Comparison of ENCODE assay signal across 24 cellular contexts in genomic region chr4:74292111-74292870, GRCh38. TPM values are rescaled to one million over a fixed set of nuclear protein-coding genes. Genes with fewer than 3 reads are reported as not detected.
"Had no signal": no experiment of that assay in that cellular context is flagged by ENCODE, and none has a peak within 500 bp of the region (broad histone marks: within the 10 kb centered on the region; RNA-seq: fewer than 3 reads in every experiment).

No MANE protein-coding gene starts in this region.

- H3K36me3 ChIP-seq: spleen, thoracic aorta had no signal

- H3K4me1 ChIP-seq: sigmoid colon, spleen had no signal

- H3K27ac ChIP-seq: sigmoid colon, spleen, thoracic aorta had no signal

- H3K27me3 Mint-ChIP-seq: activated B cell treated with CpG ODN at 0.5 μM for 24 hours; activated CD4-positive, alpha-beta T cell treated with anti-CD3 and anti-CD28 coated beads for 36 hours; activated naive CD4-positive, alpha-beta T cell treated with anti-CD3 and anti-CD28 coated beads, Interleukin-2, amount 10 ng/mL, durations not matched to agents 7 days and 5 days; T-helper 17 cell had no signal

- H3K9me3 ChIP-seq: sigmoid colon, thoracic aorta had no signal

- H3K36me3 Mint-ChIP-seq: activated naive CD4-positive, alpha-beta T cell treated with anti-CD3 and anti-CD28 coated beads, Interleukin-2, amount 10 ng/mL, durations not matched to agents 7 days and 5 days had no signal

- H3K27ac Mint-ChIP-seq: activated B cell treated with CpG ODN at 0.5 μM for 24 hours; activated CD4-positive, alpha-beta T cell treated with anti-CD3 and anti-CD28 coated beads for 36 hours; activated naive CD4-positive, alpha-beta T cell treated with anti-CD3 and anti-CD28 coated beads, Interleukin-2, amount 10 ng/mL, durations not matched to agents 7 days and 5 days; nephron progenitor cell; T-helper 17 cell had no signal

- H3K27me3 ChIP-seq: sigmoid colon, spleen had no signal

- H3K4me1 Mint-ChIP-seq: activated B cell treated with CpG ODN at 0.5 μM for 24 hours; activated CD4-positive, alpha-beta T cell treated with anti-CD3 and anti-CD28 coated beads for 36 hours; activated naive CD4-positive, alpha-beta T cell treated with anti-CD3 and anti-CD28 coated beads, Interleukin-2, amount 10 ng/mL, durations not matched to agents 7 days and 5 days; nephron progenitor cell; T-helper 17 cell had no signal

- H3K4me3 Mint-ChIP-seq: activated B cell treated with CpG ODN at 0.5 μM for 24 hours; activated CD4-positive, alpha-beta T cell treated with anti-CD3 and anti-CD28 coated beads for 36 hours; activated naive CD4-positive, alpha-beta T cell treated with anti-CD3 and anti-CD28 coated beads, Interleukin-2, amount 10 ng/mL, durations not matched to agents 7 days and 5 days; activated T-cell treated with anti-CD3 and anti-CD28 coated beads, Interleukin-2, amount 50 U/mL, for 4 hours; nephron progenitor cell; T-helper 17 cell had no signal

- H3K9me3 Mint-ChIP-seq: activated B cell treated with CpG ODN at 0.5 μM for 24 hours; activated naive CD4-positive, alpha-beta T cell treated with anti-CD3 and anti-CD28 coated beads, Interleukin-2, amount 10 ng/mL, durations not matched to agents 7 days and 5 days; activated T-cell treated with anti-CD3 and anti-CD28 coated beads, Interleukin-2, amount 50 U/mL, for 4 hours; nephron progenitor cell had no signal

- H3K4me3 ChIP-seq: sigmoid colon, spleen, thoracic aorta had no signal

- DNase-seq: activated B cell treated with CpG ODN at 0.5 μM for 24 hours; activated CD4-positive, alpha-beta T cell treated with anti-CD3 and anti-CD28 coated beads for 36 hours; activated CD4-positive, alpha-beta T cell treated with anti-CD3 and anti-CD28 coated beads, Interleukin-2, amount 50 U/mL, for 48 hours; activated CD8-positive, alpha-beta memory T cell treated with anti-CD3 and anti-CD28 coated beads, Interleukin-2, amount 50 U/mL, for 48 hours; activated effector memory CD4-positive, alpha-beta T cell treated with Interleukin-2 at 50 U/mL for 16 hours; activated naive CD4-positive, alpha-beta T cell treated with anti-CD3 and anti-CD28 coated beads, Interleukin-2, amount 10 ng/mL, durations not matched to agents 7 days and 5 days; activated T-cell treated with anti-CD3 and anti-CD28 coated beads, Interleukin-2, amount 50 U/mL, for 4 hours; amygdala; caudate nucleus; dermis blood vessel endothelial cell; effector CD8-positive, alpha-beta T cell; foreskin melanocyte; left ventricle myocardium superior; nephron progenitor cell; nucleus accumbens; retina; sigmoid colon; spleen; stimulated activated CD4-positive, alpha-beta T cell treated with anti-CD3 and anti-CD28 coated beads, Interleukin-4, amount 100 ng/mL, for 24 hours; stimulated activated naive CD4-positive, alpha-beta T cell treated with Interleukin-2 at 50 U/mL for 16 hours; SW 1271; T-helper 17 cell had no signal

- ATAC-seq: activated CD4-positive, alpha-beta T cell treated with anti-CD3 and anti-CD28 coated beads for 36 hours; activated T-cell treated with anti-CD3 and anti-CD28 coated beads, Interleukin-2, amount 50 U/mL, for 4 hours; left ventricle myocardium superior; T-helper 17 cell had no signal

RNA-seq across cellular contexts. Expression of gene EPGN, which starts 16.0 kb away (rescaled TPM):
- total RNA-seq: activated B cell treated with CpG ODN at 0.5 μM for 24 hours; activated CD8-positive, alpha-beta memory T cell treated with anti-CD3 and anti-CD28 coated beads for 36 hours; sigmoid colon; T-helper 17 cell had no signal
